ENCODE assay signal across 19 cellular contexts in the genomic region with DNA sequence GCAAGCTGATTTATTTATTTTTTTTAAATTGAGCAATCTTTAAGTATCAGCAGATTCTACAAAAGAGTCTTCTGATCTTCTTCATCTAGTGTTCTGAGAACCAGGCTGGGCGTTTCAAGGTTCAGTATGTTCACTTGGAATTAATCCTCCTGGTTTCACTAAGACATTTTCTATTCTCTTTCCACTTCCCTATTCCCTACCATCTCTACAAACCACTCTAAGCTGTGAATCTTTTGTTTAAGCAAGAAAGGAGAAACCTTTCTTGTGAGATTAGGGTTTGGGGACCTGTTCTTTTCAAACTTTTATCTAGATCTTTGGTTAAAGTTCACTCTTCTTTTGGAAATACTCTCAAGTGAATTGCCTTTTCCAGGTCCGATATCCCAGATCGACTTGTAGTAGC. TPM values are rescaled to one million over a fixed set of nuclear protein-coding genes. Genes with fewer than 3 reads are reported as not detected.
DNase-seq lines count a peak whose midpoint lies in the region; ATAC-seq, FAIRE-seq and TF ChIP-seq lines count a peak whose summit lies in the region.
"Had no signal": no experiment of that assay in that cellular context is flagged by ENCODE, and none has a peak within 500 bp of the region (broad histone marks: within the 10 kb centered on the region; RNA-seq: fewer than 3 reads in every experiment).

No MANE protein-coding gene starts in this region.

- H3K4me1 Mint-ChIP-seq in progenitor cell of endocrine pancreas (ENCODE audit: low read depth) = peaks cover 16% of the 10 kb centered on the region

- in situ Hi-C loops in GM12878 (cut with MboI) = no loop called here

- H3K4me3 Mint-ChIP-seq in progenitor cell of endocrine pancreas (ENCODE audit: low read depth) = no peak overlapping the region
- H3K4me3 Mint-ChIP-seq: CD8-positive, alpha-beta T cell had no signal

- no peaks in the 10 kb centered on the region for H3K27me3 ChIP-seq in GM12878 (replicated peaks in 1 of 2; ENCODE audit: control insufficient read depth in 2 of 2, insufficient read depth in 2 of 2, low read length in 1 of 2)
- H3K27me3 ChIP-seq: BE2C, SJSA1 had no signal

- H3K9ac ChIP-seq in GM12878 (ENCODE audit: control insufficient read depth, insufficient read depth, low read length) = no peak overlapping the region

- 70% methylated on average over 3 of the region's 3 CpGs for WGBS in GM12878 (ENCODE audit: insufficient coverage, insufficient replicate concordance, low lambda C conversion rate, missing lambda C conversion rate)

- H3K27ac Mint-ChIP-seq in progenitor cell of endocrine pancreas = peak overlapping the region; percentile 67
- H3K27ac Mint-ChIP-seq: CD8-positive, alpha-beta T cell had no signal

- H4K20me1 ChIP-seq in GM12878 (ENCODE audit: control insufficient read depth, insufficient read depth) = no peaks in the 10 kb centered on the region

- no peak overlapping the region for H3K4me2 ChIP-seq in GM12878 (ENCODE audit: control insufficient read depth, insufficient read depth)

- H3K4me3 ChIP-seq in NB4 (ENCODE audit: low read depth, low read length) (no peak overlapping the region), GM12878 (no peak overlapping the region)
- H3K4me3 ChIP-seq: SJSA1 had no signal

- ATAC-seq in GM12878 = no peak
- ATAC-seq in GM19395 (IDR thresholded peaks at IDR 0.05; ENCODE audit: unreplicated experiment) = no peak
- ATAC-seq: CD8-positive, alpha-beta T cell had no signal

- no peak for TF ChIP-seq EP300 in GM12878 (IDR thresholded peaks at IDR 0.05; ENCODE audit: borderline replicate concordance in 1 of 2, control insufficient read depth in 1 of 2, low read depth in 2 of 2, low read length in 2 of 2)

- H2AFZ ChIP-seq in GM12878 (ENCODE audit: control insufficient read depth, low read depth, low read length) = no peak overlapping the region

- H3K27me3 Mint-ChIP-seq in progenitor cell of endocrine pancreas = no peaks in the 10 kb centered on the region

- no TSS peak for BruUV-seq in GM12878 (replicated peaks; lab: Mats Ljungman, UMichigan)

- POLR2A ChIA-PET in GM12878 (lab: Charles Lee) = interaction anchor here (0.6 kb wide), 1 partner anchor 108 kb away, joined by 3 read pairs; no protein-coding TSS in a partner anchor

- H3K27ac ChIP-seq in GM12878 (ENCODE audit: control insufficient read depth, insufficient read depth) = no peak overlapping the region
- H3K27ac ChIP-seq: RWPE1, SJSA1 had no signal

- SMC1A ChIA-PET in GM12878 (lab: Charles Lee; ENCODE audit: uncharacterized antibody, unreplicated experiment) = no interaction called here

- peaks cover 2% of the 10 kb centered on the region; the same call in 2 of the 3 replicates for H3K9me3 ChIP-seq in GM12878 (replicated peaks; ENCODE audit: control insufficient read depth, insufficient read depth, low read length)
- H3K9me3 ChIP-seq: BE2C, SJSA1 had no signal

- H3K4me1 ChIP-seq in GM12878 (ENCODE audit: control insufficient read depth, insufficient read depth, low read length) = no peaks in the 10 kb centered on the region
- H3K4me1 ChIP-seq: SJSA1 had no signal

- RAD21 ChIA-PET in GM12878 (lab: Charles Lee; ENCODE audit: unreplicated experiment) = no interaction called here

- peaks cover 26% of the 10 kb centered on the region for H3K9me3 Mint-ChIP-seq in progenitor cell of endocrine pancreas (ENCODE audit: low read depth)

- H3K36me3 Mint-ChIP-seq in progenitor cell of endocrine pancreas (ENCODE audit: insufficient read depth) = peaks cover 42% of the 10 kb centered on the region

- no peak for FAIRE-seq in GM12878 (lab: Jason Lieb, UNC)

- no peak for TF ChIP-seq RAD21 in GM12878 (IDR thresholded peaks at IDR 0.05; ENCODE audit: insufficient read depth, low read depth, low read length)

- TF ChIP-seq POLR2A in NB4 (IDR thresholded peaks at IDR 0.05; ENCODE audit: extremely low read depth, insufficient read length) (no peak), GM12878 (IDR thresholded peaks at IDR 0.05; ENCODE audit: low read depth, low read length) (no peak)

- peaks cover 13% of the 10 kb centered on the region for H3K79me2 ChIP-seq in GM12878 (ENCODE audit: control insufficient read depth, insufficient read depth, low read length)

- intact Hi-C loops in GM12878 (cut with micrococcal nuclease; ENCODE audit: unreplicated experiment) = no loop called here

- TF ChIP-seq CTCF in NB4 (IDR thresholded peaks at IDR 0.05; ENCODE audit: low read depth, low read length) = no peak
- TF ChIP-seq CTCF in GM12878 (IDR thresholded peaks at IDR 0.05 in 2 of 3, conservative IDR thresholded peaks at IDR 0.05 in 1 of 3; ENCODE audit: control insufficient read depth in 2 of 3, extremely low read depth in 1 of 3, insufficient read depth in 1 of 3, low read depth in 3 of 3, low read length in 3 of 3) = no peak
- TF ChIP-seq CTCF in progenitor cell of endocrine pancreas (IDR thresholded peaks at IDR 0.05; ENCODE audit: unreplicated experiment) = no peak

- peaks cover 0 to 5% of the 10 kb centered on the region in 2 experiments; a peak in 1 of 4 replicates for H3K36me3 ChIP-seq in GM12878 (ENCODE audit: control insufficient read depth in 2 of 2, insufficient read depth in 2 of 2, low read length in 1 of 2)

- CTCF ChIA-PET in GM12878 (lab: Yijun Ruan, JAX) = interaction anchor here (1.4 kb wide), 1 partner anchor 35 kb away, joined by 3 read pairs; no protein-coding TSS in a partner anchor

- DNase-seq in SIG-M5 treated with dmso at 0.1 percent for 504 hours (lab: John Stamatoyannopoulos, UW; ENCODE audit: unreplicated experiment) (peak; percentile 18), SIG-M5 (lab: John Stamatoyannopoulos, UW) (no peak), NB4 (ENCODE audit: low read depth) (peak; percentile 6), GM12878 (ENCODE audit: low read depth, low spot score) (no peak), progenitor cell of endocrine pancreas (ENCODE audit: low spot score, unreplicated experiment) (no peak), GF-D8 (lab: John Stamatoyannopoulos, UW) (no peak), RPMI8226 (no peak)
- DNase-seq: 8988T; BE2C; CD8-positive, alpha-beta T cell; DMS79; GOT3; NCI-H1105; NCI-H1694; NCI-H2227 treated with DMSO at 0.1 percent for 48 hours; NCI-H524 treated with DMSO at 0.1 percent for 48 hours had no signal

TF ChIP-seq in GM12878, 131 proteins besides CTCF, POLR2A, EP300 and RAD21:
- no peak for TF ChIP-seq TCF3 (IDR thresholded peaks at IDR 0.05; ENCODE audit: borderline replicate concordance, insufficient read depth, low read depth, low read length)
- TF ChIP-seq SPI1 (IDR thresholded peaks at IDR 0.05; ENCODE audit: borderline replicate concordance, insufficient read depth, low read depth, low read length) = peak; percentile 36; the same call in 1 of the 2 replicates
- TF ChIP-seq POLR2AphosphoS2 (IDR thresholded peaks at IDR 0.05; ENCODE audit: low read depth, low read length) = no peak
- TF ChIP-seq, protein P1, sequence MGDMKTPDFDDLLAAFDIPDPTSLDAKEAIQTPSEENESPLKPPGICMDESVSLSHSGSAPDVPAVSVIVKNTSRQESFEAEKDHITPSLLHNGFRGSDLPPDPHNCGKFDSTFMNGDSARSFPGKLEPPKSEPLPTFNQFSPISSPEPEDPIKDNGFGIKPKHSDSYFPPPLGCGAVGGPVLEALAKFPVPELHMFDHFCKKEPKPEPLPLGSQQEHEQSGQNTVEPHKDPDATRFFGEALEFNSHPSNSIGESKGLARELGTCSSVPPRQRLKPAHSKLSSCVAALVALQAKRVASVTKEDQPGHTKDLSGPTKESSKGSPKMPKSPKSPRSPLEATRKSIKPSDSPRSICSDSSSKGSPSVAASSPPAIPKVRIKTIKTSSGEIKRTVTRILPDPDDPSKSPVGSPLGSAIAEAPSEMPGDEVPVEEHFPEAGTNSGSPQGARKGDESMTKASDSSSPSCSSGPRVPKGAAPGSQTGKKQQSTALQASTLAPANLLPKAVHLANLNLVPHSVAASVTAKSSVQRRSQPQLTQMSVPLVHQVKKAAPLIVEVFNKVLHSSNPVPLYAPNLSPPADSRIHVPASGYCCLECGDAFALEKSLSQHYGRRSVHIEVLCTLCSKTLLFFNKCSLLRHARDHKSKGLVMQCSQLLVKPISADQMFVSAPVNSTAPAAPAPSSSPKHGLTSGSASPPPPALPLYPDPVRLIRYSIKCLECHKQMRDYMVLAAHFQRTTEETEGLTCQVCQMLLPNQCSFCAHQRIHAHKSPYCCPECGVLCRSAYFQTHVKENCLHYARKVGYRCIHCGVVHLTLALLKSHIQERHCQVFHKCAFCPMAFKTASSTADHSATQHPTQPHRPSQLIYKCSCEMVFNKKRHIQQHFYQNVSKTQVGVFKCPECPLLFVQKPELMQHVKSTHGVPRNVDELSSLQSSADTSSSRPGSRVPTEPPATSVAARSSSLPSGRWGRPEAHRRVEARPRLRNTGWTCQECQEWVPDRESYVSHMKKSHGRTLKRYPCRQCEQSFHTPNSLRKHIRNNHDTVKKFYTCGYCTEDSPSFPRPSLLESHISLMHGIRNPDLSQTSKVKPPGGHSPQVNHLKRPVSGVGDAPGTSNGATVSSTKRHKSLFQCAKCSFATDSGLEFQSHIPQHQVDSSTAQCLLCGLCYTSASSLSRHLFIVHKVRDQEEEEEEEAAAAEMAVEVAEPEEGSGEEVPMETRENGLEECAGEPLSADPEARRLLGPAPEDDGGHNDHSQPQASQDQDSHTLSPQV (IDR thresholded peaks at IDR 0.05) = no peak
- no peak for TF ChIP-seq ZNF622 (IDR thresholded peaks at IDR 0.05)

RNA-seq across cellular contexts. Expression of a gene that starts 59.3 kb away (rescaled TPM):
- total RNA-seq in GM12878 (2013; cell fraction: nucleolus; rRNA removed) = 108 and 110 TPM in 2 replicates
- total RNA-seq in GM12878 (2014; rRNA removed) (45.0 and 53.7 TPM in 2 replicates), GM12878 (2014; rRNA removed; fragmentation: Illumina TruSeq; extraction: Trizol) (71.5 and 72.2 TPM in 2 replicates), GM12878 (2021) (59.3 and 63.8 TPM in 2 replicates), progenitor cell of endocrine pancreas (56.3 and 58.4 TPM in 2 replicates)
- polyA plus RNA-seq in GM12878 (2011; ENCODE audit: low read depth) = 33.4 TPM
- polyA plus RNA-seq in GM12878 (2011; rRNA removed) (94.2 and 131 TPM in 2 replicates), GM12878 (2014; fragmentation: Illumina TruSeq; extraction: Trizol) (72.5 and 91.8 TPM in 2 replicates), GM12878 (2014; fragmentation: Nextera tagmentation; extraction: Ambion mirVana) (10 to 100 TPM; 19.6 to 30.4 TPM), GM12878 (2014; rRNA removed) (48.1 and 50.8 TPM in 2 replicates), GM12878 (2016; fragmentation: Nextera tagmentation; extraction: Ambion mirVana) (10 to 100 TPM; 15.2 to 16.8 TPM)
- polyA plus RNA-seq in GM12878 (2011; cell fraction: cytosol; rRNA removed) = 28.8 and 31.4 TPM in 2 replicates
- polyA plus RNA-seq in GM12878 (2011; cell fraction: nucleus; rRNA removed) = 53.1 and 54.4 TPM in 2 replicates
- 44.6 and 52.6 TPM in 2 replicates for polyA plus RNA-seq in GM12878 (2012)
- 58.7 and 178 TPM in 2 replicates for polyA minus RNA-seq in GM12878 (2011; rRNA and poly(A)+ RNA removed)
- polyA minus RNA-seq in GM12878 (2011; cell fraction: cytosol; rRNA and poly(A)+ RNA removed) = 24.7 and 27.6 TPM in 2 replicates
- 45.5 and 76.9 TPM in 2 replicates for polyA minus RNA-seq in GM12878 (2011; cell fraction: nucleus; rRNA and poly(A)+ RNA removed)

Comparison
In these comparisons a context has a peak if more than half of its experiments do, and no peak if none do; other contexts are left out.
1. DNase-seq: peak in SIG-M5 treated with dmso at 0.1 percent for 504 hours (single experiment) and NB4 (single experiment); none in SIG-M5 (single experiment), GM12878 (single experiment), progenitor cell of endocrine pancreas (single experiment), GF-D8 (single experiment) and RPMI8226 (single experiment).